ENCODE assay signal across 18 cellular contexts in the genomic region with DNA sequence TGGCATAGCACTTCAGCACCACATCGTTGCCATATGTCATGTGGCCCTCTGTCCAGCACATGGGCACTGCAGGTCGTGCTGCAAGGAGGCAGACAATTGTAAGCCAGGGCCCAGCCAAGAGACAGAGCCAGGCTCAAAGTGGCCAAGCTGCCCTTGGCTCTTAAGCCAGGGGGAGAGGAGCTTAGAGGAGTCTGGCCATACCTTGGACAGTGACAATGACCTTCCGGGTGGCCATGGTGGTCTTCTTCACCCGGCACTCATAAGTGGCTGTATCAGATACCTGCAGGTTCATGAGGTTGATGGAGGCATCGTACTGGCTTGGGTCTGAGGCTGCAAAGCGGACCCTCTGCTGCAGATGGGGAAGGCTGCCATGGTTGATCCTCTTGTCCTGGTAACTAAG. TPM values are rescaled to one million over a fixed set of nuclear protein-coding genes. Genes with fewer than 3 reads are reported as not detected.
DNase-seq lines count a peak whose midpoint lies in the region; ATAC-seq and TF ChIP-seq lines count a peak whose summit lies in the region.
"Had no signal": no experiment of that assay in that cellular context is flagged by ENCODE, and none has a peak within 500 bp of the region (broad histone marks: within the 10 kb centered on the region; RNA-seq: fewer than 3 reads in every experiment).

No MANE protein-coding gene starts in this region.

- TF ChIP-seq EP300 in SK-N-SH (IDR thresholded peaks at IDR 0.05; ENCODE audit: borderline replicate concordance in 1 of 2, low read depth in 1 of 2, low read length in 1 of 2) (no peak), Ishikawa (IDR thresholded peaks at IDR 0.05; ENCODE audit: borderline replicate concordance) (no peak)

- H3K4me2 ChIP-seq in SK-N-SH, result no peak overlapping the region
- H3K4me2 ChIP-seq: BLaER1 treated with 17β-estradiol and CSF1 and Interleukin-3, amounts not matched to agents 10 nM and 100 nM had no signal

- H2AFZ ChIP-seq in SK-N-SH (ENCODE audit: low read depth), result no peak overlapping the region

- peaks cover 10 to 16% of the 10 kb centered on the region in 2 experiments; a peak in 2 of 4 replicates for H3K4me1 ChIP-seq in SK-N-SH (ENCODE audit: control insufficient read depth in 1 of 2, insufficient read depth in 2 of 2, low read depth in 1 of 2, low read length in 1 of 2)
- H3K4me1 ChIP-seq: Caco-2 had no signal

- no peaks in the 10 kb centered on the region for H3K9me3 ChIP-seq in SK-N-SH
- H3K9me3 ChIP-seq: BE2C; BLaER1 treated with 17β-estradiol and CSF1 and Interleukin-3, amounts not matched to agents 10 nM and 100 nM; Caco-2 had no signal

- H3K36me3 ChIP-seq in SK-N-SH (replicated peaks in 1 of 2; ENCODE audit: control insufficient read depth in 1 of 2, insufficient read depth in 2 of 2, low read length in 1 of 2), result no peaks in the 10 kb centered on the region
- H3K36me3 ChIP-seq: BE2C; BLaER1 treated with 17β-estradiol and CSF1 and Interleukin-3, amounts not matched to agents 10 nM and 100 nM had no signal

- DNase-seq in SK-N-SH (no peak), posterior vena cava (ENCODE audit: low spot score) (peak; percentile 47), C1 segment of cervical spinal cord (lab: John Stamatoyannopoulos, UW) (no peak)
- no peak for DNase-seq in stimulated activated CD4-positive, alpha-beta T cell treated with anti-CD3 and anti-CD28 coated beads, Interleukin-2, amount 100 ng/mL, for 48 hours
- DNase-seq: ACHN; AML-193; BE2C; Caco-2; CD8-positive, alpha-beta T cell; DMS153; DND-41; H7; HCEC 1CT had no signal

- no peak overlapping the region for H3K27ac ChIP-seq in SK-N-SH (ENCODE audit: low read depth in 2 of 2, low read length in 1 of 2)
- H3K27ac ChIP-seq: 22Rv1; BLaER1 treated with 17β-estradiol and CSF1 and Interleukin-3, amounts not matched to agents 10 nM and 100 nM had no signal

- no peaks in the 10 kb centered on the region for H4K20me1 ChIP-seq in SK-N-SH (ENCODE audit: insufficient read depth)
- H4K20me1 ChIP-seq: BLaER1 treated with 17β-estradiol and CSF1 and Interleukin-3, amounts not matched to agents 10 nM and 100 nM had no signal

- WGBS in SK-N-SH (ENCODE audit: low lambda C conversion rate), result 79% methylated on average over 2 of the region's 6 CpGs

- no peak for TF ChIP-seq RAD21 in SK-N-SH (IDR thresholded peaks at IDR 0.05; ENCODE audit: low read length)
- TF ChIP-seq RAD21 in Ishikawa (IDR thresholded peaks at IDR 0.05; ENCODE audit: low read depth), result no peak

- POLR2A ChIA-PET in SK-N-SH (lab: Yijun Ruan, JAX), result no interaction called here

- peaks cover 8% of the 10 kb centered on the region for H3F3A ChIP-seq in SK-N-SH (replicated peaks; ENCODE audit: insufficient read depth)

- CTCF ChIA-PET in SK-N-SH (lab: Yijun Ruan, JAX), result interaction anchor here (1.1 to 2.6 kb wide), 4 partner anchors 33 to 59 kb away, joined by 3 to 9 read pairs (median 5); no protein-coding TSS in a partner anchor

- intact Hi-C loops in posterior vena cava (cut with DNase I), result no loop called here

- H3K9ac ChIP-seq in SK-N-SH, result no peak overlapping the region
- H3K9ac ChIP-seq: BLaER1 treated with 17β-estradiol and CSF1 and Interleukin-3, amounts not matched to agents 10 nM and 100 nM had no signal

- H3K79me2 ChIP-seq in SK-N-SH (ENCODE audit: insufficient read depth), result no peaks in the 10 kb centered on the region

- no peak for ATAC-seq in SK-N-SH treated with all-trans-retinoic acid at 6 μM for 48 hours
- ATAC-seq: CD8-positive, alpha-beta T cell had no signal

- no peak overlapping the region for H3K4me3 ChIP-seq in SK-N-SH (ENCODE audit: low read depth in 2 of 2, low read length in 1 of 2)
- H3K4me3 ChIP-seq: BLaER1 treated with 17β-estradiol and CSF1 and Interleukin-3, amounts not matched to agents 10 nM and 100 nM had no signal

- H3K27me3 ChIP-seq in SK-N-SH (ENCODE audit: insufficient read depth), result no peaks in the 10 kb centered on the region
- H3K27me3 ChIP-seq: BE2C had no signal

- TF ChIP-seq CTCF in SK-N-SH (IDR thresholded peaks at IDR 0.05), result no peak

- H3K9me2 ChIP-seq in SK-N-SH, result no peaks in the 10 kb centered on the region

TF ChIP-seq in SK-N-SH, 30 proteins besides CTCF, POLR2A, EP300 and RAD21 (continues in another document):
- TF ChIP-seq MEF2A (IDR thresholded peaks at IDR 0.05; ENCODE audit: borderline replicate concordance, low read depth) (no peak), EZH2phosphoT487 (IDR thresholded peaks at IDR 0.05; ENCODE audit: borderline replicate concordance, low read depth) (no peak)
- TF ChIP-seq, protein P1, sequence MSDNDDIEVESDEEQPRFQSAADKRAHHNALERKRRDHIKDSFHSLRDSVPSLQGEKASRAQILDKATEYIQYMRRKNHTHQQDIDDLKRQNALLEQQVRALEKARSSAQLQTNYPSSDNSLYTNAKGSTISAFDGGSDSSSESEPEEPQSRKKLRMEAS (IDR thresholded peaks at IDR 0.05; ENCODE audit: low read depth), result no peak

TF ChIP-seq in SK-N-SH treated with all-trans-retinoic acid at 6 μM for 48 hours, 23 proteins besides CTCF, POLR2A, EP300 and RAD21 (continues in another document):
- no peak for TF ChIP-seq ZNF70 (CRISPR knock-in tag; IDR thresholded peaks at IDR 0.05)
- TF ChIP-seq BACH2 (CRISPR knock-in tag; IDR thresholded peaks at IDR 0.05; ENCODE audit: borderline replicate concordance), result no peak
- no peak for TF ChIP-seq ZNF8 (CRISPR knock-in tag; IDR thresholded peaks at IDR 0.05)
- TF ChIP-seq PPARA (CRISPR knock-in tag; IDR thresholded peaks at IDR 0.05; ENCODE audit: borderline replicate concordance), result no peak
- TF ChIP-seq SNAI2 (CRISPR knock-in tag; IDR thresholded peaks at IDR 0.05), result no peak
- no peak for TF ChIP-seq TOX (CRISPR knock-in tag; IDR thresholded peaks at IDR 0.05; ENCODE audit: borderline replicate concordance)
- TF ChIP-seq CSDC2 (CRISPR knock-in tag; IDR thresholded peaks at IDR 0.05), result no peak
- TF ChIP-seq CREB5 (CRISPR knock-in tag; IDR thresholded peaks at IDR 0.05; ENCODE audit: low read depth), result no peak
- TF ChIP-seq ARNTL (CRISPR knock-in tag; IDR thresholded peaks at IDR 0.05; ENCODE audit: borderline replicate concordance, low read depth), result no peak

TF ChIP-seq in Ishikawa, 13 proteins besides CTCF, POLR2A, EP300 and RAD21:
- TF ChIP-seq CEBPB (IDR thresholded peaks at IDR 0.05) (no peak), TCF12 (IDR thresholded peaks at IDR 0.05; ENCODE audit: low read depth) (no peak), TAF1 (IDR thresholded peaks at IDR 0.05; ENCODE audit: low read depth) (no peak), NFIC (IDR thresholded peaks at IDR 0.05) (no peak)
- TF ChIP-seq, protein P2, sequence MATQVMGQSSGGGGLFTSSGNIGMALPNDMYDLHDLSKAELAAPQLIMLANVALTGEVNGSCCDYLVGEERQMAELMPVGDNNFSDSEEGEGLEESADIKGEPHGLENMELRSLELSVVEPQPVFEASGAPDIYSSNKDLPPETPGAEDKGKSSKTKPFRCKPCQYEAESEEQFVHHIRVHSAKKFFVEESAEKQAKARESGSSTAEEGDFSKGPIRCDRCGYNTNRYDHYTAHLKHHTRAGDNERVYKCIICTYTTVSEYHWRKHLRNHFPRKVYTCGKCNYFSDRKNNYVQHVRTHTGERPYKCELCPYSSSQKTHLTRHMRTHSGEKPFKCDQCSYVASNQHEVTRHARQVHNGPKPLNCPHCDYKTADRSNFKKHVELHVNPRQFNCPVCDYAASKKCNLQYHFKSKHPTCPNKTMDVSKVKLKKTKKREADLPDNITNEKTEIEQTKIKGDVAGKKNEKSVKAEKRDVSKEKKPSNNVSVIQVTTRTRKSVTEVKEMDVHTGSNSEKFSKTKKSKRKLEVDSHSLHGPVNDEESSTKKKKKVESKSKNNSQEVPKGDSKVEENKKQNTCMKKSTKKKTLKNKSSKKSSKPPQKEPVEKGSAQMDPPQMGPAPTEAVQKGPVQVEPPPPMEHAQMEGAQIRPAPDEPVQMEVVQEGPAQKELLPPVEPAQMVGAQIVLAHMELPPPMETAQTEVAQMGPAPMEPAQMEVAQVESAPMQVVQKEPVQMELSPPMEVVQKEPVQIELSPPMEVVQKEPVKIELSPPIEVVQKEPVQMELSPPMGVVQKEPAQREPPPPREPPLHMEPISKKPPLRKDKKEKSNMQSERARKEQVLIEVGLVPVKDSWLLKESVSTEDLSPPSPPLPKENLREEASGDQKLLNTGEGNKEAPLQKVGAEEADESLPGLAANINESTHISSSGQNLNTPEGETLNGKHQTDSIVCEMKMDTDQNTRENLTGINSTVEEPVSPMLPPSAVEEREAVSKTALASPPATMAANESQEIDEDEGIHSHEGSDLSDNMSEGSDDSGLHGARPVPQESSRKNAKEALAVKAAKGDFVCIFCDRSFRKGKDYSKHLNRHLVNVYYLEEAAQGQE (IDR thresholded peaks at IDR 0.05; ENCODE audit: low read depth), result peak; percentile 57

RNA-seq across cellular contexts. Expression of gene VSIG8, which starts 4.6 kb away (rescaled TPM):
- not detected in 2 replicates for polyA plus RNA-seq in SK-N-SH (2012; rRNA removed)
- 0.03 and 0.08 TPM in 2 replicates for polyA plus RNA-seq in SK-N-SH (2012; cell fraction: cytosol; rRNA removed)
- 0.19 and 0.27 TPM in 2 replicates for polyA plus RNA-seq in SK-N-SH (2012; cell fraction: nucleus; rRNA removed)
- total RNA-seq in posterior vena cava, result under 1 TPM in 1 of 2 donors, not detected in 1; 0.19 TPM
- total RNA-seq: Caco-2; CD8-positive, alpha-beta T cell; H1; H7 had no signal
- polyA plus RNA-seq: H1 had no signal

RNA-seq across cellular contexts. Expression of gene SLAMF8, which starts 31.2 kb away (rescaled TPM):
- polyA plus RNA-seq in SK-N-SH (2012; rRNA removed), result not detected in 2 replicates
- polyA plus RNA-seq in SK-N-SH (2012; cell fraction: cytosol; rRNA removed), result not detected in 2 replicates
- 0.07 and 0.10 TPM in 2 replicates for polyA plus RNA-seq in SK-N-SH (2012; cell fraction: nucleus; rRNA removed)
- 10 to 100 TPM in 1 of 2 donors, 1 to 10 TPM in 1; 4.8 to 10.5 TPM for total RNA-seq in posterior vena cava
- total RNA-seq: Caco-2, H1, H7 had no signal
- polyA plus RNA-seq: H1 had no signal

RNA-seq across cellular contexts. Expression of gene CFAP45, which starts 42.1 kb away (rescaled TPM):
- polyA plus RNA-seq in SK-N-SH (2012; rRNA removed), result 0.57 and 0.74 TPM in 2 replicates
- polyA plus RNA-seq in SK-N-SH (2012; cell fraction: cytosol; rRNA removed), result 0.51 and 0.66 TPM in 2 replicates
- polyA plus RNA-seq in SK-N-SH (2012; cell fraction: nucleus; rRNA removed), result 0.95 and 2.1 TPM in 2 replicates
- 1 to 10 TPM; 1.2 to 2.2 TPM for total RNA-seq in posterior vena cava
- total RNA-seq: H1 had no signal

RNA-seq across cellular contexts. Expression of gene FCRL6, which starts 55.7 kb away (rescaled TPM):
- polyA plus RNA-seq in SK-N-SH (2012; rRNA removed), result not detected in 2 replicates
- polyA plus RNA-seq in SK-N-SH (2012; cell fraction: cytosol; rRNA removed), result not detected in 2 replicates
- 0.05 TPM in 2 replicates for polyA plus RNA-seq in SK-N-SH (2012; cell fraction: nucleus; rRNA removed)
- total RNA-seq in posterior vena cava, result under 1 TPM; 0.29 to 0.42 TPM
- total RNA-seq: Caco-2, H1, H7 had no signal
- polyA plus RNA-seq: H1 had no signal
